In genomic region chr18:11162889-11163288, GRCh38 we compare ENCODE assay signal across 16 cellular contexts. TPM values are rescaled to one million over a fixed set of nuclear protein-coding genes. Genes with fewer than 3 reads are reported as not detected.
"Had no signal": no experiment of that assay in that cellular context is flagged by ENCODE, and none has a peak within 500 bp of the region (broad histone marks: within the 10 kb centered on the region; RNA-seq: fewer than 3 reads in every experiment).

No MANE protein-coding gene starts in this region.

- H3K4me3 Mint-ChIP-seq: naive thymus-derived CD4-positive, alpha-beta T cell; natural killer cell had no signal

- H3K9me3 ChIP-seq: esophagus muscularis mucosa, gastrocnemius medialis, left lung, lower lobe of right lung had no signal

- ATAC-seq: gastrocnemius medialis had no signal

- H3K4me3 ChIP-seq: coronary artery, dorsolateral prefrontal cortex, esophagus muscularis mucosa, gastrocnemius medialis, heart right ventricle, left lung, lower lobe of right lung had no signal

- H3K36me3 Mint-ChIP-seq: naive thymus-derived CD4-positive, alpha-beta T cell; natural killer cell had no signal

- H3K27ac Mint-ChIP-seq: naive thymus-derived CD4-positive, alpha-beta T cell; natural killer cell had no signal

- H3K27me3 ChIP-seq: gastrocnemius medialis, left lung had no signal

- H3K27ac ChIP-seq: coronary artery, dorsolateral prefrontal cortex, epithelial cell of prostate, esophagus muscularis mucosa, gastrocnemius medialis, heart right ventricle, left lung, lower lobe of right lung had no signal

- DNase-seq: dorsolateral prefrontal cortex; effector CD4-positive, alpha-beta T cell; effector memory CD4-positive, alpha-beta T cell; foreskin fibroblast; foreskin melanocyte; gastrocnemius medialis; left cardiac atrium; lower lobe of right lung; midbrain; naive thymus-derived CD4-positive, alpha-beta T cell; natural killer cell had no signal

- H3K36me3 ChIP-seq: esophagus muscularis mucosa, gastrocnemius medialis, heart right ventricle, left lung, lower lobe of right lung had no signal

- H3K4me1 ChIP-seq: esophagus muscularis mucosa, gastrocnemius medialis, heart right ventricle, left lung had no signal

RNA-seq across cellular contexts. Expression of gene PIEZO2, which starts 13.5 kb away (rescaled TPM):
- total RNA-seq: naive thymus-derived CD4-positive, alpha-beta T cell; natural killer cell had no signal
